ENCODE assay signal across 23 cellular contexts in the genomic region with DNA sequence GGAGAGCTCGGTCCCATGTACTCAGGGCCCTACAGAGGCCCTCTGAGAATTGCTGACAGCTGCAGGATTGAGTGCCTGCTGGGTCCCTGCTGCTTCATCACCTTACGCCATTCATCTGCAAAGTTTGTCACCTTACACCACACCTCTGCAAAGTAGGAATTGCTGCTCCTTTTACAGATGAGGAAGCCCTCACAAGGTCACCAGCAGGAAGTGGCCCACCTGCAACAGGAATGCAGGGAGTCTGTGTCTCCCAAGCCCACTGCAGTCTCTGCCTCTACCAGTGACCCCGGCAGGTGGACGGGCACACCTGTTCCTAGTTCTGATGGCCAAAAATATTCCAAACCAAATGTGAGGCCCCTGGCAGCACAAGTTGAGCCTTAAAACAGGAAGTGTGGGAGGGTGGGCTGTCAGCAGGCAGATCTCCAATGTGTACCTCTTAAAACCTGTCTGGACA.
DNase-seq lines count a peak whose midpoint lies in the region; TF ChIP-seq lines count a peak whose summit lies in the region.
"Had no signal": no experiment of that assay in that cellular context is flagged by ENCODE, and none has a peak within 500 bp of the region (broad histone marks: within the 10 kb centered on the region; RNA-seq: fewer than 3 reads in every experiment).

No MANE protein-coding gene starts in this region.

- H3K4me1 Mint-ChIP-seq in activated naive CD8-positive, alpha-beta T cell treated with anti-CD3 and anti-CD28 coated beads for 36 hours: peaks cover 9% of the 10 kb centered on the region
- H3K4me1 Mint-ChIP-seq: memory B cell had no signal

- no peaks in the 10 kb centered on the region for H3K9me3 ChIP-seq in Loucy (ENCODE audit: insufficient read depth, low read depth, low read length)
- H3K9me3 ChIP-seq: esophagus muscularis mucosa, testis had no signal

- no peak overlapping the region for H3K4me3 Mint-ChIP-seq in activated naive CD8-positive, alpha-beta T cell treated with anti-CD3 and anti-CD28 coated beads for 36 hours
- H3K4me3 Mint-ChIP-seq: activated CD8-positive, alpha-beta T cell treated with anti-CD3 and anti-CD28 coated beads, Interleukin-2, amount 10 ng/mL, durations not matched to agents 7 days and 5 days; CD14-positive monocyte; memory B cell; T-helper 1 cell treated with Interleukin-12 subunit alpha and Interleukin-12 subunit beta and Interleukin-4 antibody, amounts not matched to agents 30 μg/mL and 1 μg/mL, for 36 hours had no signal

- H3K4me1 ChIP-seq in Loucy (ENCODE audit: insufficient read depth, low read length, poor library complexity, severe bottlenecking): peaks cover 26% of the 10 kb centered on the region
- H3K4me1 ChIP-seq: esophagus muscularis mucosa, foreskin keratinocyte, heart left ventricle had no signal

- H3F3A ChIP-seq in Loucy (ENCODE audit: low read depth): no peaks in the 10 kb centered on the region

- DNase-seq in HL-60 (ENCODE audit: low read depth in 1 of 2, low spot score in 1 of 2): peak; percentile 35 to 59
- DNase-seq in UCSD-AML1 (lab: John Stamatoyannopoulos, UW; ENCODE audit: unreplicated experiment): peak; percentile 22
- peak; percentile 31 for DNase-seq in iPS-NIHi11 (ENCODE audit: low spot score)
- no peak for DNase-seq in NCI-H2081 (lab: John Stamatoyannopoulos, UW)
- no peak for DNase-seq in activated naive CD8-positive, alpha-beta T cell treated with anti-CD3 and anti-CD28 coated beads for 36 hours
- DNase-seq in GM19240 (ENCODE audit: insufficient read length, low spot score): no peak
- DNase-seq: activated CD8-positive, alpha-beta T cell treated with anti-CD3 and anti-CD28 coated beads, Interleukin-2, amount 10 ng/mL, durations not matched to agents 7 days and 5 days; Calu3; caudate nucleus; foreskin keratinocyte; GF-D8; heart left ventricle; NCI-H1105; NCI-H748 treated with DMSO at 0.1 percent for 48 hours; stimulated activated naive CD4-positive, alpha-beta T cell treated with Interleukin-2 at 50 U/mL for 16 hours; testis had no signal

- peak overlapping the region; percentile 54; the same call in 1 of the 2 replicates for H2AFZ ChIP-seq in Loucy (ENCODE audit: low read length)

- H3K9me2 ChIP-seq in Loucy (replicated peaks; ENCODE audit: low read depth, low read length): no peaks in the 10 kb centered on the region

- no peak overlapping the region for H3K4me3 ChIP-seq in HL-60 (replicated peaks; ENCODE audit: insufficient read depth, low read length)
- no peak overlapping the region for H3K4me3 ChIP-seq in Loucy (ENCODE audit: low read length, poor library complexity, severe bottlenecking)
- H3K4me3 ChIP-seq: esophagus muscularis mucosa, heart left ventricle, SK-N-MC, testis had no signal

- peak overlapping the region; percentile 29 for H3K9ac ChIP-seq in Loucy (ENCODE audit: low read depth, low read length, poor library complexity, severe bottlenecking)

- H3K4me2 ChIP-seq in Loucy (ENCODE audit: low read depth, low read length, poor library complexity, severe bottlenecking): peak overlapping the region; percentile 32

- peaks cover 2% of the 10 kb centered on the region for H3K9me3 Mint-ChIP-seq in activated naive CD8-positive, alpha-beta T cell treated with anti-CD3 and anti-CD28 coated beads for 36 hours

- no peaks in the 10 kb centered on the region for H3K36me3 ChIP-seq in Loucy (ENCODE audit: insufficient read depth, low read length)
- H3K36me3 ChIP-seq: esophagus muscularis mucosa, heart left ventricle had no signal

- H3K79me2 ChIP-seq in Loucy (ENCODE audit: insufficient read depth, low read length): no peaks in the 10 kb centered on the region

- H3K27ac ChIP-seq in HL-60 (replicated peaks): peak overlapping the region; percentile 29
- H3K27ac ChIP-seq: esophagus muscularis mucosa, foreskin keratinocyte, heart left ventricle, SK-N-MC, testis had no signal

- no peaks in the 10 kb centered on the region for H4K20me1 ChIP-seq in Loucy (ENCODE audit: insufficient read depth, low read length, poor library complexity, severe bottlenecking)

- peaks cover 1% of the 10 kb centered on the region for H3K36me3 Mint-ChIP-seq in activated naive CD8-positive, alpha-beta T cell treated with anti-CD3 and anti-CD28 coated beads for 36 hours
- H3K36me3 Mint-ChIP-seq: CD14-positive monocyte had no signal

- H3K27me3 ChIP-seq in HL-60 (ENCODE audit: insufficient read depth, poor library complexity, severe bottlenecking) (no peaks in the 10 kb centered on the region), Loucy (ENCODE audit: insufficient read depth, low read length, poor library complexity, severe bottlenecking) (no peaks in the 10 kb centered on the region)
- H3K27me3 ChIP-seq: esophagus muscularis mucosa, foreskin keratinocyte, heart left ventricle, testis had no signal

- H3K27ac Mint-ChIP-seq in activated naive CD8-positive, alpha-beta T cell treated with anti-CD3 and anti-CD28 coated beads for 36 hours: no peak overlapping the region
- H3K27ac Mint-ChIP-seq: activated CD8-positive, alpha-beta T cell treated with anti-CD3 and anti-CD28 coated beads, Interleukin-2, amount 10 ng/mL, durations not matched to agents 7 days and 5 days; activated naive CD4-positive, alpha-beta T cell treated with anti-CD3 and anti-CD28 coated beads, Interleukin-2, amount 50 U/mL, for 72 hours; CD14-positive monocyte; memory B cell; T-helper 1 cell treated with Interleukin-12 subunit alpha and Interleukin-12 subunit beta and Interleukin-4 antibody, amounts not matched to agents 30 μg/mL and 1 μg/mL, for 36 hours had no signal

- TF ChIP-seq CTCF in HL-60 (IDR thresholded peaks at IDR 0.05; ENCODE audit: insufficient read depth, low read length): no peak
- TF ChIP-seq CTCF in Loucy (conservative IDR thresholded peaks at IDR 0.05; ENCODE audit: low read length): no peak

- peaks cover 3% of the 10 kb centered on the region for H3K27me3 Mint-ChIP-seq in activated naive CD8-positive, alpha-beta T cell treated with anti-CD3 and anti-CD28 coated beads for 36 hours

Comparison
In these comparisons a context has a peak if more than half of its experiments do, and no peak if none do; other contexts are left out.
1. DNase-seq: peak in HL-60 (2 of 2), UCSD-AML1 (single experiment) and iPS-NIHi11 (single experiment); none in NCI-H2081 (0 of 2), activated naive CD8-positive, alpha-beta T cell treated with anti-CD3 and anti-CD28 coated beads for 36 hours (single experiment) and GM19240 (single experiment).